15 cellular contexts compared by ENCODE assay signal in the genomic region with DNA sequence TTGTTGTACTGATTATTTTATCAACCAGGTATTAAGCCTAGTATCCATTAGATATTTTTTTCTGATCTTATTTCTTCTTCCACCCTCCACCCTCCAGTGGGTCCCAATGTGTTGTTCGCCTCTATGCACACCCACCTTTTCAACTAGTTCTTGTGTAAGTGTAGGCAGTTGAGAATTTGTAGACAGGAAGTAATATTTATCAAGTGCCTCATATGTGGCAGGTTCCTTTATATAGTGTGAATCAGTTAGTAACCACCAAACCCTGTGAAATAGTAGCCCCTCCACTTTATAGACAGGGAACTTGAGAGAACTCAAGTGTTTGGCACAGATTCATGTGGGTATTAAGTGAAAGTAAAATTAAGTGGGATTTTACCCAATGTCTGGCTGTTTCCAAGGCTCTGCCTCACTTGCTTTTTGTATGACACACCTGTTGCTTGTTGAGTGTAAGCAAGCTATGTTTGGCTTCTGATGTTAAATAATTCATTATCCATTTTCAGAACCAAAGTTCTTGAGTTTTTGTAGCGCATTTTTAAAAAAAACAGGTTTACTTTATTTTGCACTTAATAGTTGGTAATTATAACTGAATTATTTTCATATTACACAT. TPM values are rescaled to one million over a fixed set of nuclear protein-coding genes. Genes with fewer than 3 reads are reported as not detected.
DNase-seq lines count a peak whose midpoint lies in the region; ATAC-seq, FAIRE-seq and TF ChIP-seq lines count a peak whose summit lies in the region.
"Had no signal": no experiment of that assay in that cellular context is flagged by ENCODE, and none has a peak within 500 bp of the region (broad histone marks: within the 10 kb centered on the region; RNA-seq: fewer than 3 reads in every experiment).

No MANE protein-coding gene starts in this region.

- FAIRE-seq in keratinocyte (lab: Jason Lieb, UNC), result no peak
- FAIRE-seq: H54 had no signal

- H3K27ac ChIP-seq in HCT116 (ENCODE audit: low read depth, low read length), result no peak overlapping the region
- H3K27ac ChIP-seq in RWPE2 (ENCODE audit: poor library complexity, severe bottlenecking), result peak overlapping the region; percentile 75
- peak overlapping the region; percentile 65 for H3K27ac ChIP-seq in keratinocyte (ENCODE audit: control insufficient read depth, insufficient read depth, low read length)
- H3K27ac ChIP-seq in dorsolateral prefrontal cortex, result no peak overlapping the region
- H3K27ac ChIP-seq: colonic mucosa had no signal

- no peak for TF ChIP-seq POLR2A in HCT116 (IDR thresholded peaks at IDR 0.05; ENCODE audit: borderline replicate concordance, extremely low read depth, insufficient read depth, insufficient read length)

- peak overlapping the region; percentile 95 for H3K27ac Mint-ChIP-seq in Caco-2 (ENCODE audit: unreplicated experiment)

- H3K4me3 Mint-ChIP-seq in Caco-2 (ENCODE audit: unreplicated experiment), result no peak overlapping the region

- H3K9me1 ChIP-seq in keratinocyte (ENCODE audit: control insufficient read depth, extremely low read depth, insufficient read depth, low read length), result peaks cover 3% of the 10 kb centered on the region

- no peak overlapping the region for H3K4me3 ChIP-seq in Caco-2 (ENCODE audit: low read depth, low read length)
- no peak overlapping the region for H3K4me3 ChIP-seq in HCT116 (replicated peaks in 1 of 2; ENCODE audit: low read depth in 1 of 2, low read length in 2 of 2)
- no peak overlapping the region for H3K4me3 ChIP-seq in RWPE2 (ENCODE audit: severe bottlenecking)
- H3K4me3 ChIP-seq in keratinocyte (ENCODE audit: control insufficient read depth in 2 of 3, extremely low read depth in 1 of 3, insufficient read depth in 2 of 3, low read depth in 1 of 3, low read length in 3 of 3), result no peak overlapping the region
- no peak overlapping the region for H3K4me3 ChIP-seq in dorsolateral prefrontal cortex
- H3K4me3 ChIP-seq: colonic mucosa had no signal

- H4K20me1 ChIP-seq in HCT116 (ENCODE audit: insufficient read depth), result no peaks in the 10 kb centered on the region
- H4K20me1 ChIP-seq in keratinocyte (ENCODE audit: control insufficient read depth, extremely low read depth, insufficient read depth, low read length), result no peaks in the 10 kb centered on the region

- H3K4me1 Mint-ChIP-seq in Caco-2 (ENCODE audit: low read depth, unreplicated experiment), result peaks cover 53% of the 10 kb centered on the region

- no peak overlapping the region for H2AFZ ChIP-seq in HCT116 (ENCODE audit: low read depth, low read length, poor library complexity, severe bottlenecking)
- H2AFZ ChIP-seq in keratinocyte (ENCODE audit: control insufficient read depth, low read length), result no peak overlapping the region

- H3K9me2 ChIP-seq in HCT116 (ENCODE audit: insufficient read depth), result no peaks in the 10 kb centered on the region

- peaks cover 66% of the 10 kb centered on the region for H3K4me1 ChIP-seq in Caco-2
- peaks cover 25 to 63% of the 10 kb centered on the region in 2 experiments for H3K4me1 ChIP-seq in HCT116 (ENCODE audit: control insufficient read depth in 1 of 2, insufficient read depth in 2 of 2, low read length in 2 of 2)
- H3K4me1 ChIP-seq in RWPE2 (ENCODE audit: insufficient read depth, poor library complexity, severe bottlenecking), result peaks cover 66% of the 10 kb centered on the region
- peaks cover 34% of the 10 kb centered on the region for H3K4me1 ChIP-seq in keratinocyte (ENCODE audit: control insufficient read depth, extremely low read depth, insufficient read depth, low read length)
- H3K4me1 ChIP-seq: colonic mucosa had no signal

- CTCF ChIA-PET in Caco-2 (lab: Charles Lee), result no interaction called here
- CTCF ChIA-PET in HCT116 (lab: Charles Lee), result no interaction called here

- H3K79me2 ChIP-seq in HCT116 (ENCODE audit: insufficient read depth, low read length) (peaks cover 99% of the 10 kb centered on the region), keratinocyte (ENCODE audit: control insufficient read depth, insufficient read depth, low read length) (peaks cover 94% of the 10 kb centered on the region)

- no peaks in the 10 kb centered on the region for H3K27me3 Mint-ChIP-seq in Caco-2 (ENCODE audit: insufficient read depth, unreplicated experiment)

- no peaks in the 10 kb centered on the region for H3K9me3 Mint-ChIP-seq in Caco-2 (ENCODE audit: unreplicated experiment)

- RAD21 ChIA-PET in HCT116 (lab: Charles Lee; ENCODE audit: low non-redundant PET in 1 of 2, low total read pairs in 2 of 2, uncharacterized antibody in 2 of 2, unreplicated experiment in 2 of 2), result no interaction called here

- no peak for TF ChIP-seq RAD21 in HCT116 (IDR thresholded peaks at IDR 0.05; ENCODE audit: low read depth)

- POLR2A ChIA-PET in Caco-2 (lab: Charles Lee) (interaction anchor here (0.6 kb wide), 1 partner anchor 185 kb away, joined by 3 read pairs; no protein-coding TSS in a partner anchor), HCT116 (lab: Charles Lee) (no interaction called here)

- intact Hi-C loops in Caco-2 (cut with micrococcal nuclease; ENCODE audit: unreplicated experiment), result no loop called here
- intact Hi-C loops in HCT116 (cut with micrococcal nuclease), result no loop called here
- intact Hi-C loops in left ventricle myocardium superior (cut with micrococcal nuclease), result no loop called here
- intact Hi-C loops in dorsolateral prefrontal cortex (cut with DNase I), result no loop called here

- H3K36me3 ChIP-seq in Caco-2 (ENCODE audit: control insufficient read depth, insufficient read depth, low read length), result no peaks in the 10 kb centered on the region
- no peaks in the 10 kb centered on the region for H3K36me3 ChIP-seq in HCT116 (ENCODE audit: control insufficient read depth in 1 of 2, insufficient read depth in 2 of 2, low read length in 2 of 2)
- no peaks in the 10 kb centered on the region; the same call in 1 of the 2 replicates for H3K36me3 ChIP-seq in RWPE2 (ENCODE audit: low read depth)
- no peaks in the 10 kb centered on the region for H3K36me3 ChIP-seq in keratinocyte (ENCODE audit: control insufficient read depth in 2 of 2, extremely low read depth in 1 of 2, insufficient read depth in 2 of 2, low read length in 2 of 2)
- H3K36me3 ChIP-seq: colonic mucosa had no signal

- dilution Hi-C loops in keratinocyte (cut with MboI; ENCODE audit: extremely low pct_ligation_motif_present, low sequenced_read_pairs), result no loop called here

- BruUV-seq in Caco-2 (replicated peaks; lab: Mats Ljungman, UMichigan) (no TSS peak), HCT116 (replicated peaks; lab: Mats Ljungman, UMichigan) (no TSS peak)

- no peak for TF ChIP-seq CTCF in Caco-2 (IDR thresholded peaks at IDR 0.05; ENCODE audit: insufficient read depth in 1 of 2, low read depth in 1 of 2, low read length in 1 of 2, severe bottlenecking in 1 of 2, unreplicated experiment in 1 of 2)
- no peak for TF ChIP-seq CTCF in HCT116 (IDR thresholded peaks at IDR 0.05 in 2 of 3, conservative IDR thresholded peaks at IDR 0.05 in 1 of 3; ENCODE audit: borderline replicate concordance in 1 of 3, insufficient read depth in 1 of 3, low read depth in 2 of 3, low read length in 2 of 3)
- no peak for TF ChIP-seq CTCF in RWPE2 (IDR thresholded peaks at IDR 0.05; ENCODE audit: poor library complexity, severe bottlenecking)
- TF ChIP-seq CTCF in keratinocyte (optimal IDR thresholded peaks at IDR 0.05 in 1 of 3, IDR thresholded peaks at IDR 0.05 in 1 of 3, conservative IDR thresholded peaks at IDR 0.05 in 1 of 3; ENCODE audit: extremely low read depth in 1 of 3, insufficient read depth in 2 of 3, low read length in 3 of 3), result no peak
- TF ChIP-seq CTCF in dorsolateral prefrontal cortex (IDR thresholded peaks at IDR 0.05 in 54 of 56, conservative IDR thresholded peaks at IDR 0.05 in 2 of 56; ENCODE audit: low read depth in 1 of 56, partially characterized antibody in 56 of 56), result no peak

- ATAC-seq in HCT116, result no peak
- no peak for ATAC-seq in RWPE2 (ENCODE audit: low read depth)
- no peak for ATAC-seq in left ventricle myocardium superior

- peak overlapping the region; percentile 76 for H3K4me2 ChIP-seq in HCT116 (ENCODE audit: low read length)
- H3K4me2 ChIP-seq in keratinocyte (ENCODE audit: control insufficient read depth, extremely low read depth, insufficient read depth, low read depth, low read length), result no peak overlapping the region

- no peaks in the 10 kb centered on the region for H3K27me3 ChIP-seq in Caco-2 (replicated peaks; ENCODE audit: control insufficient read depth, insufficient read depth, low read length)
- H3K27me3 ChIP-seq in HCT116 (ENCODE audit: insufficient read depth, low read length), result no peaks in the 10 kb centered on the region
- H3K27me3 ChIP-seq in RWPE2 (ENCODE audit: insufficient read depth, poor library complexity, severe bottlenecking), result no peaks in the 10 kb centered on the region
- no peaks in the 10 kb centered on the region for H3K27me3 ChIP-seq in keratinocyte (ENCODE audit: control insufficient read depth, extremely low read depth, insufficient read depth, low read length)
- no peaks in the 10 kb centered on the region for H3K27me3 ChIP-seq in dorsolateral prefrontal cortex
- H3K27me3 ChIP-seq: colonic mucosa had no signal

- H3K9ac ChIP-seq in HCT116 (ENCODE audit: low read length) (no peak overlapping the region), keratinocyte (ENCODE audit: control insufficient read depth, extremely low read depth, insufficient read depth, low read length) (no peak overlapping the region)

- H3K9me3 ChIP-seq in Caco-2 (no peaks in the 10 kb centered on the region), HCT116 (ENCODE audit: control insufficient read depth in 1 of 2, insufficient read depth in 1 of 2, low read depth in 1 of 2, low read length in 2 of 2) (no peaks in the 10 kb centered on the region; a peak in 1 of 4 replicates), RWPE2 (ENCODE audit: severe bottlenecking) (no peaks in the 10 kb centered on the region), keratinocyte (ENCODE audit: control insufficient read depth, low read depth, low read length) (no peaks in the 10 kb centered on the region)
- H3K9me3 ChIP-seq: colonic mucosa had no signal

- no peaks in the 10 kb centered on the region for H3K36me3 Mint-ChIP-seq in Caco-2 (ENCODE audit: insufficient read depth, unreplicated experiment)

- no peak for DNase-seq in Caco-2
- no peak for DNase-seq in HCT116 (ENCODE audit: low read depth, low spot score)
- no peak for DNase-seq in RWPE2 (ENCODE audit: low spot score)
- no peak for DNase-seq in keratinocyte (ENCODE audit: low read depth, low spot score)
- DNase-seq in putamen (ENCODE audit: low spot score), result no peak
- DNase-seq in left ventricle myocardium superior, result no peak
- no peak for DNase-seq in stimulated activated CD8-positive, alpha-beta memory T cell treated with anti-CD3 and anti-CD28 coated beads, Interleukin-4, amount 100 ng/mL, for 48 hours
- DNase-seq in dorsolateral prefrontal cortex, result no peak
- DNase-seq: activated CD4-positive, alpha-beta T cell treated with anti-CD3 and anti-CD28 coated beads for 48 hours; activated T-cell treated with anti-CD3 and anti-CD28 coated beads, Interleukin-2, amount 50 U/mL, for 1 hour; colonic mucosa; Karpas-422; NCI-H2171 treated with DMSO at 0.1 percent for 48 hours; T-helper 1 cell had no signal

RNA-seq across cellular contexts. Expression of a gene that starts 24.7 kb away (rescaled TPM):
- total RNA-seq in Caco-2 (2022), result 177 TPM in 2 replicates
- total RNA-seq in HCT116 (2021; ENCODE audit: unreplicated experiment), result 59.4 TPM
- 31.2 and 32.9 TPM in 2 replicates for polyA plus RNA-seq in HCT116 (2012)
- 36.4 to 46.5 TPM (median 40.7 TPM) in 3 replicates for polyA plus RNA-seq in keratinocyte
- 289 TPM for polyA plus RNA-seq in keratinocyte (2011; ENCODE audit: low read depth)
- polyA plus RNA-seq in keratinocyte (2011; cell fraction: cytosol; rRNA removed), result 23.4 and 24.1 TPM in 2 replicates
- polyA plus RNA-seq in keratinocyte (2011; cell fraction: nucleus; rRNA removed), result 96.3 and 122 TPM in 2 replicates
- polyA plus RNA-seq in keratinocyte (2012; ENCODE audit: low replicate concordance), result 46.0 and 83.8 TPM in 2 replicates
- 42.2 to 120 TPM (median 58.9 TPM) in 3 replicates for polyA minus RNA-seq in keratinocyte
- polyA minus RNA-seq in keratinocyte (2011; cell fraction: cytosol; rRNA and poly(A)+ RNA removed), result 37.8 TPM
- 119 and 181 TPM in 2 replicates for polyA minus RNA-seq in keratinocyte (2011; cell fraction: nucleus; rRNA and poly(A)+ RNA removed)
- total RNA-seq in left ventricle myocardium superior, result 52.6 TPM
- total RNA-seq in dorsolateral prefrontal cortex, result 100 to 1,000 TPM in 117 of 120 experiments, 10 to 100 TPM in 3; 83.8 to 184 (median 126) TPM

Comparison
In these comparisons a context has a peak if more than half of its experiments do, and no peak if none do; other contexts are left out.
1. H3K27ac ChIP-seq: peak in RWPE2 (single experiment) and keratinocyte (single experiment); none in HCT116 (single experiment) and dorsolateral prefrontal cortex (0 of 59).